16 cellular contexts compared by ENCODE assay signal in genomic region chr14:25007832-25008231, GRCh38. TPM values are rescaled to one million over a fixed set of nuclear protein-coding genes. Genes with fewer than 3 reads are reported as not detected.
DNase-seq lines count a peak whose midpoint lies in the region; ATAC-seq, FAIRE-seq and TF ChIP-seq lines count a peak whose summit lies in the region.
"Had no signal": no experiment of that assay in that cellular context is flagged by ENCODE, and none has a peak within 500 bp of the region (broad histone marks: within the 10 kb centered on the region; RNA-seq: fewer than 3 reads in every experiment).

No MANE protein-coding gene starts in this region.

- H3K4me1 ChIP-seq in osteoblast (ENCODE audit: insufficient read depth, low read length): peaks cover 26% of the 10 kb centered on the region
- H3K4me1 ChIP-seq: ascending aorta, BLaER1 had no signal

- no peak overlapping the region for H3K4me3 Mint-ChIP-seq in activated naive CD8-positive, alpha-beta T cell treated with anti-CD3 and anti-CD28 coated beads, Interleukin-2, amount 50 U/mL, for 24 hours
- H3K4me3 Mint-ChIP-seq: activated CD4-positive, alpha-beta memory T cell treated with anti-CD3 and anti-CD28 coated beads for 36 hours had no signal

- H3K9me3 ChIP-seq in osteoblast (ENCODE audit: low read depth, low read length): no peaks in the 10 kb centered on the region
- H3K9me3 ChIP-seq: ascending aorta, BLaER1 had no signal

- no peaks in the 10 kb centered on the region for H3K36me3 Mint-ChIP-seq in activated naive CD8-positive, alpha-beta T cell treated with anti-CD3 and anti-CD28 coated beads, Interleukin-2, amount 50 U/mL, for 24 hours (ENCODE audit: low read depth)
- H3K36me3 Mint-ChIP-seq: activated CD4-positive, alpha-beta memory T cell treated with anti-CD3 and anti-CD28 coated beads for 36 hours had no signal

- H3K79me2 ChIP-seq in osteoblast (ENCODE audit: insufficient read depth, low read length): no peaks in the 10 kb centered on the region

- no peak overlapping the region for H3K4me3 ChIP-seq in osteoblast (ENCODE audit: insufficient read depth, low read length)
- H3K4me3 ChIP-seq: ascending aorta, BLaER1 had no signal

- H3K4me2 ChIP-seq in osteoblast (ENCODE audit: insufficient read depth, low read length): no peak overlapping the region
- H3K4me2 ChIP-seq: BLaER1 had no signal

- no peak overlapping the region for H2AFZ ChIP-seq in osteoblast (ENCODE audit: low read length)

- DNase-seq in COR-L47 (lab: John Stamatoyannopoulos, UW): peak; percentile 12
- DNase-seq in HTR-8/SVneo (ENCODE audit: insufficient read length, low spot score): peak; percentile 12
- peak; percentile 51 for DNase-seq in astrocyte of the hippocampus (ENCODE audit: low read depth, low spot score)
- DNase-seq in osteoblast (ENCODE audit: insufficient read length, low spot score, missing footprints): peak; percentile 1
- no peak for DNase-seq in activated naive CD8-positive, alpha-beta T cell treated with anti-CD3 and anti-CD28 coated beads, Interleukin-2, amount 50 U/mL, for 24 hours
- no peak for DNase-seq in SKM-1 (lab: John Stamatoyannopoulos, UW; ENCODE audit: unreplicated experiment)
- no peak for DNase-seq in activated naive CD4-positive, alpha-beta T cell treated with anti-CD3 and anti-CD28 coated beads, Interleukin-2, amount 50 U/mL, for 16 hours
- DNase-seq in HK-2 (ENCODE audit: unreplicated experiment): no peak
- DNase-seq: activated CD4-positive, alpha-beta memory T cell treated with anti-CD3 and anti-CD28 coated beads for 36 hours; effector CD4-positive, alpha-beta T cell; NCI-H2227 treated with DMSO at 0.1 percent for 48 hours had no signal

- H4K20me1 ChIP-seq in osteoblast (ENCODE audit: insufficient read depth, low read length): no peaks in the 10 kb centered on the region
- H4K20me1 ChIP-seq: BLaER1 had no signal

- no peak for TF ChIP-seq CTCF in osteoblast (IDR thresholded peaks at IDR 0.05; ENCODE audit: extremely low read depth, low read depth, low read length)

- H3K4me1 Mint-ChIP-seq in activated naive CD8-positive, alpha-beta T cell treated with anti-CD3 and anti-CD28 coated beads, Interleukin-2, amount 50 U/mL, for 24 hours: no peaks in the 10 kb centered on the region

- peak; percentile 46 for FAIRE-seq in HTR-8/SVneo (lab: Jason Lieb, UNC)

- H3K27ac ChIP-seq in osteoblast (ENCODE audit: low read depth, low read length): peak overlapping the region; percentile 69
- H3K27ac ChIP-seq: ascending aorta, BLaER1, RWPE1 had no signal

- no peaks in the 10 kb centered on the region for H3K27me3 ChIP-seq in osteoblast (ENCODE audit: insufficient read depth, low read length)
- H3K27me3 ChIP-seq: ascending aorta, BLaER1 had no signal

- peaks cover 7% of the 10 kb centered on the region for H3K27me3 Mint-ChIP-seq in activated naive CD8-positive, alpha-beta T cell treated with anti-CD3 and anti-CD28 coated beads, Interleukin-2, amount 50 U/mL, for 24 hours

- H3K36me3 ChIP-seq in osteoblast (ENCODE audit: insufficient read depth, low read length): no peaks in the 10 kb centered on the region
- H3K36me3 ChIP-seq: ascending aorta, BLaER1 had no signal

- no peaks in the 10 kb centered on the region for H3K9me3 Mint-ChIP-seq in activated naive CD8-positive, alpha-beta T cell treated with anti-CD3 and anti-CD28 coated beads, Interleukin-2, amount 50 U/mL, for 24 hours
- H3K9me3 Mint-ChIP-seq: activated CD4-positive, alpha-beta memory T cell treated with anti-CD3 and anti-CD28 coated beads for 36 hours; activated T-helper 2 cell treated with anti-CD3 and anti-CD28 coated beads, Interferon-gamma antibody, Interleukin-2, Interleukin-4, amounts not matched to agents 10 μg/mL and 5 μg/mL and 100 μg/mL, durations not matched to agents 14 hours and 24 hours and 36 hours had no signal

- no peak overlapping the region for H3K27ac Mint-ChIP-seq in activated naive CD8-positive, alpha-beta T cell treated with anti-CD3 and anti-CD28 coated beads, Interleukin-2, amount 50 U/mL, for 24 hours
- H3K27ac Mint-ChIP-seq: activated CD4-positive, alpha-beta memory T cell treated with anti-CD3 and anti-CD28 coated beads for 36 hours; activated T-helper 2 cell treated with anti-CD3 and anti-CD28 coated beads, Interferon-gamma antibody, Interleukin-2, Interleukin-4, amounts not matched to agents 10 μg/mL and 5 μg/mL and 100 μg/mL, durations not matched to agents 14 hours and 24 hours and 36 hours had no signal

- no peak for ATAC-seq in activated naive CD8-positive, alpha-beta T cell treated with anti-CD3 and anti-CD28 coated beads, Interleukin-2, amount 50 U/mL, for 24 hours

RNA-seq across cellular contexts. Expression of gene STXBP6, which starts 42.1 kb away (rescaled TPM):
- 2.9 and 5.8 TPM in 2 replicates for total RNA-seq in osteoblast
- total RNA-seq: activated CD4-positive, alpha-beta memory T cell treated with anti-CD3 and anti-CD28 coated beads for 36 hours; activated T-helper 2 cell treated with anti-CD3 and anti-CD28 coated beads, Interferon-gamma antibody, Interleukin-2, Interleukin-4, amounts not matched to agents 10 μg/mL and 5 μg/mL and 100 μg/mL, durations not matched to agents 14 hours and 24 hours and 36 hours; pulmonary artery endothelial cell had no signal

Comparison
In these comparisons a context has a peak if more than half of its experiments do, and no peak if none do; other contexts are left out.
1. DNase-seq: peak in COR-L47 (single experiment), HTR-8/SVneo (single experiment), astrocyte of the hippocampus (single experiment) and osteoblast (single experiment); none in activated naive CD8-positive, alpha-beta T cell treated with anti-CD3 and anti-CD28 coated beads, Interleukin-2, amount 50 U/mL, for 24 hours (single experiment), SKM-1 (single experiment), activated naive CD4-positive, alpha-beta T cell treated with anti-CD3 and anti-CD28 coated beads, Interleukin-2, amount 50 U/mL, for 16 hours (single experiment) and HK-2 (single experiment).